Comparison of ENCODE assay signal across 9 cellular contexts in the genomic region with DNA sequence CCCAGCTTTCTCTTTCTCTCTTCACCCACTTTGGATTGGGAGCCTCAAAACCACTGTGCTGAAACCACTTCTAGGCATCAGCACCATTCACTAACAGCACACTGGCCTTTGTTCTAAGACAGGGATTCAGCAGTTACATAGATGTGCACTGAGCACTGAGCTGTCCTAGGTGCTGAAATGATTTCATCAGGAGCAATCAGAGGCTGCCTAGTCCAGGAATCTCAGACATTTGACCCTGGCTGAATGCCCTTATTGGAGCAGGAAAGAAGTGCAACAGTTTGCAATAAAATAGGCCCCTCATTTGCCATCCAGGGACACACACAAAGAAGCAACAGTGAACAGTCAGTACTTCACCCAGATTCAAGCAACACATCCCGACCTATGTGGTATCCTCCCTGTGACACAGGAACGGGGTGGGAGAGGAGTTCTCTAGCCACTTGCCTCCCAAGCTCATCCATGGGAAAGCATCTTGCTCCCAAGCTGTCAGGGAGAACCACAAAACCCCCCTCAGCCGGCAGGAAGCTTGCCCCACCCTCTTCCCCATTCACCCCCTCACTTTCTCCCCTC.
DNase-seq lines count a peak whose midpoint lies in the region; ATAC-seq and TF ChIP-seq lines count a peak whose summit lies in the region.
"Had no signal": no experiment of that assay in that cellular context is flagged by ENCODE, and none has a peak within 500 bp of the region (broad histone marks: within the 10 kb centered on the region; RNA-seq: fewer than 3 reads in every experiment).

No MANE protein-coding gene starts in this region.

- CTCF ChIA-PET in MCF 10A (lab: Yijun Ruan, JAX): no interaction called here

- no peaks in the 10 kb centered on the region for H3K36me3 Mint-ChIP-seq in MCF 10A (ENCODE audit: insufficient read depth, unreplicated experiment)

- H3K27ac ChIP-seq in breast epithelium (no peak overlapping the region), SJSA1 (no peak overlapping the region), testis (no peak overlapping the region), Peyer's patch (no peak overlapping the region)

- H3K27ac Mint-ChIP-seq in MCF 10A (ENCODE audit: low read depth, unreplicated experiment): no peak overlapping the region

- peak; percentile 77 for DNase-seq in MCF 10A (ENCODE audit: unreplicated experiment)
- no peak for DNase-seq in breast epithelium (ENCODE audit: low spot score in 2 of 2)
- DNase-seq in SJSA1 (ENCODE audit: low read depth in 1 of 2, low spot score in 2 of 2): peak; percentile 11 to 48
- DNase-seq in foreskin fibroblast: peak; percentile 40 to 65
- peak; percentile 69 for DNase-seq in testis
- no peak for DNase-seq in Peyer's patch
- no peak for DNase-seq in mesenteric fat pad (ENCODE audit: low spot score)
- DNase-seq: activated T-cell treated with anti-CD3 and anti-CD28 coated beads for 4 hours had no signal

- WGBS in testis, 2 donors: 67 to 68% methylated on average over 3 of the region's 3 CpGs

- intact Hi-C loops in MCF 10A (cut with micrococcal nuclease) (no loop called here), breast epithelium (cut with DNase I; ENCODE audit: low total_unique reads) (no loop called here), testis (cut with DNase I; ENCODE audit: low total_unique reads) (no loop called here)

- no peak for TF ChIP-seq POLR2A in breast epithelium (IDR thresholded peaks at IDR 0.05)
- no peak for TF ChIP-seq POLR2A in testis (IDR thresholded peaks at IDR 0.05)
- no peak for TF ChIP-seq POLR2A in Peyer's patch (IDR thresholded peaks at IDR 0.05)
- TF ChIP-seq POLR2A in GM18505 (IDR thresholded peaks at IDR 0.05; ENCODE audit: borderline replicate concordance, extremely low read depth, insufficient read depth, insufficient read length): no peak

- BruUV-seq in MCF 10A (replicated peaks; lab: Mats Ljungman, UMichigan): no TSS peak

- peaks cover 0 to 2% of the 10 kb centered on the region in 2 donors for H3K9me3 ChIP-seq in breast epithelium
- no peaks in the 10 kb centered on the region for H3K9me3 ChIP-seq in SJSA1 (replicated peaks)
- no peaks in the 10 kb centered on the region for H3K9me3 ChIP-seq in testis
- no peaks in the 10 kb centered on the region for H3K9me3 ChIP-seq in Peyer's patch

- no peak overlapping the region for H3K4me3 ChIP-seq in breast epithelium
- H3K4me3 ChIP-seq in SJSA1: no peak overlapping the region
- no peak overlapping the region for H3K4me3 ChIP-seq in foreskin fibroblast (ENCODE audit: low read depth in 1 of 2, low read length in 2 of 2)
- no peak overlapping the region for H3K4me3 ChIP-seq in testis
- H3K4me3 ChIP-seq in Peyer's patch: no peak overlapping the region

- ATAC-seq in GM18505 (IDR thresholded peaks at IDR 0.05; ENCODE audit: unreplicated experiment): no peak

- H3K4me3 Mint-ChIP-seq in MCF 10A (ENCODE audit: unreplicated experiment): no peak overlapping the region

- POLR2A ChIA-PET in MCF 10A (lab: Yijun Ruan, JAX): interaction anchor here (0.7 to 1.5 kb wide), 2 partner anchors 14 to 402 kb away, joined by 3 to 5 read pairs; no protein-coding TSS in a partner anchor

- H3K36me3 ChIP-seq in breast epithelium: no peaks in the 10 kb centered on the region
- H3K36me3 ChIP-seq in SJSA1: no peaks in the 10 kb centered on the region
- H3K36me3 ChIP-seq in testis (ENCODE audit: low read depth, missing control alignments): no peaks in the 10 kb centered on the region
- no peaks in the 10 kb centered on the region for H3K36me3 ChIP-seq in Peyer's patch

- no peaks in the 10 kb centered on the region for H3K4me1 ChIP-seq in breast epithelium
- no peaks in the 10 kb centered on the region for H3K4me1 ChIP-seq in SJSA1 (replicated peaks)
- no peaks in the 10 kb centered on the region for H3K4me1 ChIP-seq in testis
- no peaks in the 10 kb centered on the region for H3K4me1 ChIP-seq in Peyer's patch

- no peaks in the 10 kb centered on the region for H3K4me1 Mint-ChIP-seq in MCF 10A (ENCODE audit: insufficient read depth, unreplicated experiment)

- H3K9me3 Mint-ChIP-seq in MCF 10A (ENCODE audit: unreplicated experiment): no peaks in the 10 kb centered on the region

- TF ChIP-seq CTCF in MCF 10A (IDR thresholded peaks at IDR 0.05; ENCODE audit: unreplicated experiment) (no peak), breast epithelium (IDR thresholded peaks at IDR 0.05) (no peak), foreskin fibroblast (IDR thresholded peaks at IDR 0.05; ENCODE audit: low read depth, low read length) (no peak), testis (IDR thresholded peaks at IDR 0.05) (no peak), Peyer's patch (IDR thresholded peaks at IDR 0.05) (no peak)

- H3K27me3 Mint-ChIP-seq in MCF 10A (ENCODE audit: insufficient read depth, unreplicated experiment): peaks cover 59% of the 10 kb centered on the region

- H3K27me3 ChIP-seq in breast epithelium (peaks cover 0 to 16% of the 10 kb centered on the region in 2 donors), SJSA1 (replicated peaks) (no peaks in the 10 kb centered on the region), testis (no peaks in the 10 kb centered on the region), Peyer's patch (no peaks in the 10 kb centered on the region)

Comparison
In these comparisons a context has a peak if more than half of its experiments do, and no peak if none do; other contexts are left out.
1. DNase-seq: peak in MCF 10A (single experiment), SJSA1 (2 of 2), foreskin fibroblast (2 of 2) and testis (single experiment); none in breast epithelium (0 of 2), Peyer's patch (0 of 3) and mesenteric fat pad (single experiment).